1 cellular context compared by ENCODE assay signal in genomic region chr5:110040178-110040577, GRCh38.
TF ChIP-seq lines count a peak whose summit lies in the region.

No MANE protein-coding gene starts in this region.

TF ChIP-seq in GM23338, 12 proteins besides CTCF, POLR2A, EP300 and RAD21 (continued from another document):
- TF ChIP-seq, protein P1, sequence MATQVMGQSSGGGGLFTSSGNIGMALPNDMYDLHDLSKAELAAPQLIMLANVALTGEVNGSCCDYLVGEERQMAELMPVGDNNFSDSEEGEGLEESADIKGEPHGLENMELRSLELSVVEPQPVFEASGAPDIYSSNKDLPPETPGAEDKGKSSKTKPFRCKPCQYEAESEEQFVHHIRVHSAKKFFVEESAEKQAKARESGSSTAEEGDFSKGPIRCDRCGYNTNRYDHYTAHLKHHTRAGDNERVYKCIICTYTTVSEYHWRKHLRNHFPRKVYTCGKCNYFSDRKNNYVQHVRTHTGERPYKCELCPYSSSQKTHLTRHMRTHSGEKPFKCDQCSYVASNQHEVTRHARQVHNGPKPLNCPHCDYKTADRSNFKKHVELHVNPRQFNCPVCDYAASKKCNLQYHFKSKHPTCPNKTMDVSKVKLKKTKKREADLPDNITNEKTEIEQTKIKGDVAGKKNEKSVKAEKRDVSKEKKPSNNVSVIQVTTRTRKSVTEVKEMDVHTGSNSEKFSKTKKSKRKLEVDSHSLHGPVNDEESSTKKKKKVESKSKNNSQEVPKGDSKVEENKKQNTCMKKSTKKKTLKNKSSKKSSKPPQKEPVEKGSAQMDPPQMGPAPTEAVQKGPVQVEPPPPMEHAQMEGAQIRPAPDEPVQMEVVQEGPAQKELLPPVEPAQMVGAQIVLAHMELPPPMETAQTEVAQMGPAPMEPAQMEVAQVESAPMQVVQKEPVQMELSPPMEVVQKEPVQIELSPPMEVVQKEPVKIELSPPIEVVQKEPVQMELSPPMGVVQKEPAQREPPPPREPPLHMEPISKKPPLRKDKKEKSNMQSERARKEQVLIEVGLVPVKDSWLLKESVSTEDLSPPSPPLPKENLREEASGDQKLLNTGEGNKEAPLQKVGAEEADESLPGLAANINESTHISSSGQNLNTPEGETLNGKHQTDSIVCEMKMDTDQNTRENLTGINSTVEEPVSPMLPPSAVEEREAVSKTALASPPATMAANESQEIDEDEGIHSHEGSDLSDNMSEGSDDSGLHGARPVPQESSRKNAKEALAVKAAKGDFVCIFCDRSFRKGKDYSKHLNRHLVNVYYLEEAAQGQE (IDR thresholded peaks at IDR 0.05; ENCODE audit: unreplicated experiment): no peak
- TF ChIP-seq NANOG (IDR thresholded peaks at IDR 0.05; ENCODE audit: borderline replicate concordance) (no peak), STAT1 (IDR thresholded peaks at IDR 0.05; ENCODE audit: unreplicated experiment) (no peak), JUNB (IDR thresholded peaks at IDR 0.05; ENCODE audit: unreplicated experiment) (no peak)
